1 cellular context compared by ENCODE assay signal in the genomic region with DNA sequence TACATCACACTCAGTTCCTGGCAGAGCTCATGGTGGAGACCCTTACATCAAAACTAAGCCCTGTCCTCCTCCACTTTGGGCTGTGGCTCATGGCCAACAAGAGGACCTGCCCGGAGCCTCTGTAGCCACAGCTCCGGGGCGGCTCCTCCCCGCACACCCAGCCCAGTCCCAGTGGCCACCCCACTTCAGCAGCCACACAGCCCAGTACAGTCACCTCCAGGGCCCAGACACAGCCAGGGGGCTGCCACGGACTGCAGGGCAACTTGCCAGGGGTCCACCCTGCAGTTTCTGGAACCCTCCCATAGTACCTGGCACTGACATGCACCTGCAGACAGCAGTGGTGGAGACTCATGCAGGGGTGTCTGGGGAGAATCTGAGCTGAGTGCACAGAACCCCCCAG.
TF ChIP-seq lines count a peak whose summit lies in the region.

No MANE protein-coding gene starts in this region.

TF ChIP-seq in H1, 55 proteins besides CTCF, POLR2A, EP300 and RAD21:
- TF ChIP-seq TAF1 (IDR thresholded peaks at IDR 0.05; ENCODE audit: low read depth, low read length) (no peak), RNF2 (IDR thresholded peaks at IDR 0.05; ENCODE audit: borderline replicate concordance, low read depth, low read length, missing control alignments, poor library complexity, severe bottlenecking) (no peak), RXRA (IDR thresholded peaks at IDR 0.05; ENCODE audit: insufficient read depth, low read depth, low read length) (no peak), CREB1 (IDR thresholded peaks at IDR 0.05) (no peak), TAF7 (optimal IDR thresholded peaks at IDR 0.05; ENCODE audit: borderline replicate concordance, low read depth, low read length) (no peak), GABPA (IDR thresholded peaks at IDR 0.05; ENCODE audit: borderline replicate concordance, insufficient read depth, low read length) (no peak), ZNF274 (IDR thresholded peaks at IDR 0.05; ENCODE audit: borderline replicate concordance, extremely low read depth, low read length) (no peak), EGR1 (IDR thresholded peaks at IDR 0.05; ENCODE audit: borderline replicate concordance, low read depth, low read length) (no peak), SAP30 (IDR thresholded peaks at IDR 0.05; ENCODE audit: insufficient read depth, insufficient replicate concordance, low read length) (no peak), TCF12 (IDR thresholded peaks at IDR 0.05; ENCODE audit: low read depth, low read length) (no peak), SP2 (IDR thresholded peaks at IDR 0.05; ENCODE audit: low read length) (no peak), FOSL1 (IDR thresholded peaks at IDR 0.05; ENCODE audit: insufficient read depth, low read depth, low read length) (no peak), YY1 (IDR thresholded peaks at IDR 0.05; ENCODE audit: low read depth, low read length) (no peak), KDM1A (IDR thresholded peaks at IDR 0.05; ENCODE audit: borderline replicate concordance, low read length) (no peak)
- TF ChIP-seq, protein P1, sequence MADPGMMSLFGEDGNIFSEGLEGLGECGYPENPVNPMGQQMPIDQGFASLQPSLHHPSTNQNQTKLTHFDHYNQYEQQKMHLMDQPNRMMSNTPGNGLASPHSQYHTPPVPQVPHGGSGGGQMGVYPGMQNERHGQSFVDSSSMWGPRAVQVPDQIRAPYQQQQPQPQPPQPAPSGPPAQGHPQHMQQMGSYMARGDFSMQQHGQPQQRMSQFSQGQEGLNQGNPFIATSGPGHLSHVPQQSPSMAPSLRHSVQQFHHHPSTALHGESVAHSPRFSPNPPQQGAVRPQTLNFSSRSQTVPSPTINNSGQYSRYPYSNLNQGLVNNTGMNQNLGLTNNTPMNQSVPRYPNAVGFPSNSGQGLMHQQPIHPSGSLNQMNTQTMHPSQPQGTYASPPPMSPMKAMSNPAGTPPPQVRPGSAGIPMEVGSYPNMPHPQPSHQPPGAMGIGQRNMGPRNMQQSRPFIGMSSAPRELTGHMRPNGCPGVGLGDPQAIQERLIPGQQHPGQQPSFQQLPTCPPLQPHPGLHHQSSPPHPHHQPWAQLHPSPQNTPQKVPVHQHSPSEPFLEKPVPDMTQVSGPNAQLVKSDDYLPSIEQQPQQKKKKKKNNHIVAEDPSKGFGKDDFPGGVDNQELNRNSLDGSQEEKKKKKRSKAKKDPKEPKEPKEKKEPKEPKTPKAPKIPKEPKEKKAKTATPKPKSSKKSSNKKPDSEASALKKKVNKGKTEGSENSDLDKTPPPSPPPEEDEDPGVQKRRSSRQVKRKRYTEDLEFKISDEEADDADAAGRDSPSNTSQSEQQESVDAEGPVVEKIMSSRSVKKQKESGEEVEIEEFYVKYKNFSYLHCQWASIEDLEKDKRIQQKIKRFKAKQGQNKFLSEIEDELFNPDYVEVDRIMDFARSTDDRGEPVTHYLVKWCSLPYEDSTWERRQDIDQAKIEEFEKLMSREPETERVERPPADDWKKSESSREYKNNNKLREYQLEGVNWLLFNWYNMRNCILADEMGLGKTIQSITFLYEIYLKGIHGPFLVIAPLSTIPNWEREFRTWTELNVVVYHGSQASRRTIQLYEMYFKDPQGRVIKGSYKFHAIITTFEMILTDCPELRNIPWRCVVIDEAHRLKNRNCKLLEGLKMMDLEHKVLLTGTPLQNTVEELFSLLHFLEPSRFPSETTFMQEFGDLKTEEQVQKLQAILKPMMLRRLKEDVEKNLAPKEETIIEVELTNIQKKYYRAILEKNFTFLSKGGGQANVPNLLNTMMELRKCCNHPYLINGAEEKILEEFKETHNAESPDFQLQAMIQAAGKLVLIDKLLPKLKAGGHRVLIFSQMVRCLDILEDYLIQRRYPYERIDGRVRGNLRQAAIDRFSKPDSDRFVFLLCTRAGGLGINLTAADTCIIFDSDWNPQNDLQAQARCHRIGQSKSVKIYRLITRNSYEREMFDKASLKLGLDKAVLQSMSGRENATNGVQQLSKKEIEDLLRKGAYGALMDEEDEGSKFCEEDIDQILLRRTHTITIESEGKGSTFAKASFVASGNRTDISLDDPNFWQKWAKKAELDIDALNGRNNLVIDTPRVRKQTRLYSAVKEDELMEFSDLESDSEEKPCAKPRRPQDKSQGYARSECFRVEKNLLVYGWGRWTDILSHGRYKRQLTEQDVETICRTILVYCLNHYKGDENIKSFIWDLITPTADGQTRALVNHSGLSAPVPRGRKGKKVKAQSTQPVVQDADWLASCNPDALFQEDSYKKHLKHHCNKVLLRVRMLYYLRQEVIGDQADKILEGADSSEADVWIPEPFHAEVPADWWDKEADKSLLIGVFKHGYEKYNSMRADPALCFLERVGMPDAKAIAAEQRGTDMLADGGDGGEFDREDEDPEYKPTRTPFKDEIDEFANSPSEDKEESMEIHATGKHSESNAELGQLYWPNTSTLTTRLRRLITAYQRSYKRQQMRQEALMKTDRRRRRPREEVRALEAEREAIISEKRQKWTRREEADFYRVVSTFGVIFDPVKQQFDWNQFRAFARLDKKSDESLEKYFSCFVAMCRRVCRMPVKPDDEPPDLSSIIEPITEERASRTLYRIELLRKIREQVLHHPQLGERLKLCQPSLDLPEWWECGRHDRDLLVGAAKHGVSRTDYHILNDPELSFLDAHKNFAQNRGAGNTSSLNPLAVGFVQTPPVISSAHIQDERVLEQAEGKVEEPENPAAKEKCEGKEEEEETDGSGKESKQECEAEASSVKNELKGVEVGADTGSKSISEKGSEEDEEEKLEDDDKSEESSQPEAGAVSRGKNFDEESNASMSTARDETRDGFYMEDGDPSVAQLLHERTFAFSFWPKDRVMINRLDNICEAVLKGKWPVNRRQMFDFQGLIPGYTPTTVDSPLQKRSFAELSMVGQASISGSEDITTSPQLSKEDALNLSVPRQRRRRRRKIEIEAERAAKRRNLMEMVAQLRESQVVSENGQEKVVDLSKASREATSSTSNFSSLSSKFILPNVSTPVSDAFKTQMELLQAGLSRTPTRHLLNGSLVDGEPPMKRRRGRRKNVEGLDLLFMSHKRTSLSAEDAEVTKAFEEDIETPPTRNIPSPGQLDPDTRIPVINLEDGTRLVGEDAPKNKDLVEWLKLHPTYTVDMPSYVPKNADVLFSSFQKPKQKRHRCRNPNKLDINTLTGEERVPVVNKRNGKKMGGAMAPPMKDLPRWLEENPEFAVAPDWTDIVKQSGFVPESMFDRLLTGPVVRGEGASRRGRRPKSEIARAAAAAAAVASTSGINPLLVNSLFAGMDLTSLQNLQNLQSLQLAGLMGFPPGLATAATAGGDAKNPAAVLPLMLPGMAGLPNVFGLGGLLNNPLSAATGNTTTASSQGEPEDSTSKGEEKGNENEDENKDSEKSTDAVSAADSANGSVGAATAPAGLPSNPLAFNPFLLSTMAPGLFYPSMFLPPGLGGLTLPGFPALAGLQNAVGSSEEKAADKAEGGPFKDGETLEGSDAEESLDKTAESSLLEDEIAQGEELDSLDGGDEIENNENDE (IDR thresholded peaks at IDR 0.05; ENCODE audit: insufficient replicate concordance, low read length): no peak
- TF ChIP-seq, protein P2, sequence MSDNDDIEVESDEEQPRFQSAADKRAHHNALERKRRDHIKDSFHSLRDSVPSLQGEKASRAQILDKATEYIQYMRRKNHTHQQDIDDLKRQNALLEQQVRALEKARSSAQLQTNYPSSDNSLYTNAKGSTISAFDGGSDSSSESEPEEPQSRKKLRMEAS (IDR thresholded peaks at IDR 0.05): no peak
- TF ChIP-seq, protein P3, sequence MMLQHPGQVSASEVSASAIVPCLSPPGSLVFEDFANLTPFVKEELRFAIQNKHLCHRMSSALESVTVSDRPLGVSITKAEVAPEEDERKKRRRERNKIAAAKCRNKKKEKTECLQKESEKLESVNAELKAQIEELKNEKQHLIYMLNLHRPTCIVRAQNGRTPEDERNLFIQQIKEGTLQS (IDR thresholded peaks at IDR 0.05; ENCODE audit: insufficient read depth, low read depth, low read length): no peak
- TF ChIP-seq, protein P4, sequence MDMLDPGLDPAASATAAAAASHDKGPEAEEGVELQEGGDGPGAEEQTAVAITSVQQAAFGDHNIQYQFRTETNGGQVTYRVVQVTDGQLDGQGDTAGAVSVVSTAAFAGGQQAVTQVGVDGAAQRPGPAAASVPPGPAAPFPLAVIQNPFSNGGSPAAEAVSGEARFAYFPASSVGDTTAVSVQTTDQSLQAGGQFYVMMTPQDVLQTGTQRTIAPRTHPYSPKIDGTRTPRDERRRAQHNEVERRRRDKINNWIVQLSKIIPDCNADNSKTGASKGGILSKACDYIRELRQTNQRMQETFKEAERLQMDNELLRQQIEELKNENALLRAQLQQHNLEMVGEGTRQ (IDR thresholded peaks at IDR 0.05; ENCODE audit: low read length): no peak
